ENCODE assay signal across 11 cellular contexts in genomic region chr2:1675633-1676032, GRCh38.
DNase-seq lines count a peak whose midpoint lies in the region; ATAC-seq and TF ChIP-seq lines count a peak whose summit lies in the region.
"Had no signal": no experiment of that assay in that cellular context is flagged by ENCODE, and none has a peak within 500 bp of the region (broad histone marks: within the 10 kb centered on the region; RNA-seq: fewer than 3 reads in every experiment).

No MANE protein-coding gene starts in this region.

- peak overlapping the region; percentile 14; the same call in 1 of the 2 replicates for H3K4me3 Mint-ChIP-seq in HFFc6
- H3K4me3 Mint-ChIP-seq: activated naive CD8-positive, alpha-beta T cell treated with anti-CD3 and anti-CD28 coated beads, Interleukin-2, amount 10 ng/mL, durations not matched to agents 7 days and 5 days; immature natural killer cell had no signal

- H3K36me3 Mint-ChIP-seq in HFFc6 (ENCODE audit: low read depth): peaks cover 22% of the 10 kb centered on the region
- H3K36me3 Mint-ChIP-seq: activated naive CD8-positive, alpha-beta T cell treated with anti-CD3 and anti-CD28 coated beads, Interleukin-2, amount 10 ng/mL, durations not matched to agents 7 days and 5 days; immature natural killer cell had no signal

- ATAC-seq in HG03521 (IDR thresholded peaks at IDR 0.05; ENCODE audit: unreplicated experiment) (no peak), GM18867 (IDR thresholded peaks at IDR 0.05; ENCODE audit: unreplicated experiment) (no peak)

- peak overlapping the region; percentile 66 for H3K27ac Mint-ChIP-seq in HFFc6
- H3K27ac Mint-ChIP-seq: activated naive CD8-positive, alpha-beta T cell treated with anti-CD3 and anti-CD28 coated beads, Interleukin-2, amount 10 ng/mL, durations not matched to agents 7 days and 5 days; immature natural killer cell had no signal

- TF ChIP-seq CTCF in HFFc6 (IDR thresholded peaks at IDR 0.05): peak; percentile 71

- no peaks in the 10 kb centered on the region; the same call in 1 of the 2 replicates for H3K27me3 Mint-ChIP-seq in HFFc6 (ENCODE audit: insufficient read depth)

- DNase-seq in HFFc6 (peak; percentile 88), astrocyte of the hippocampus (ENCODE audit: low read depth, low spot score) (peak; percentile 85), inferior parietal cortex (ENCODE audit: extremely low spot score) (peak; percentile 40), superior temporal gyrus (ENCODE audit: extremely low spot score) (peak; percentile 64), putamen (ENCODE audit: low spot score) (no peak), NCI-H1436 treated with DMSO at 0.1 percent for 48 hours (lab: John Stamatoyannopoulos, UW) (no peak)
- DNase-seq: activated naive CD8-positive, alpha-beta T cell treated with anti-CD3 and anti-CD28 coated beads, Interleukin-2, amount 10 ng/mL, durations not matched to agents 7 days and 5 days; immature natural killer cell; MV-4-11 had no signal

- no peaks in the 10 kb centered on the region for H3K9me3 Mint-ChIP-seq in HFFc6
- H3K9me3 Mint-ChIP-seq: activated naive CD8-positive, alpha-beta T cell treated with anti-CD3 and anti-CD28 coated beads, Interleukin-2, amount 10 ng/mL, durations not matched to agents 7 days and 5 days; immature natural killer cell had no signal

- peaks cover 13% of the 10 kb centered on the region for H3K4me1 Mint-ChIP-seq in HFFc6 (ENCODE audit: low read depth)
- H3K4me1 Mint-ChIP-seq: activated naive CD8-positive, alpha-beta T cell treated with anti-CD3 and anti-CD28 coated beads, Interleukin-2, amount 10 ng/mL, durations not matched to agents 7 days and 5 days; immature natural killer cell had no signal

Comparison
In these comparisons a context has a peak if more than half of its experiments do, and no peak if none do; other contexts are left out.
1. DNase-seq: peak in HFFc6 (single experiment), astrocyte of the hippocampus (single experiment), inferior parietal cortex (single experiment) and superior temporal gyrus (single experiment); none in putamen (single experiment) and NCI-H1436 treated with DMSO at 0.1 percent for 48 hours (single experiment).